Comparison of ENCODE assay signal across 10 cellular contexts in the genomic region with DNA sequence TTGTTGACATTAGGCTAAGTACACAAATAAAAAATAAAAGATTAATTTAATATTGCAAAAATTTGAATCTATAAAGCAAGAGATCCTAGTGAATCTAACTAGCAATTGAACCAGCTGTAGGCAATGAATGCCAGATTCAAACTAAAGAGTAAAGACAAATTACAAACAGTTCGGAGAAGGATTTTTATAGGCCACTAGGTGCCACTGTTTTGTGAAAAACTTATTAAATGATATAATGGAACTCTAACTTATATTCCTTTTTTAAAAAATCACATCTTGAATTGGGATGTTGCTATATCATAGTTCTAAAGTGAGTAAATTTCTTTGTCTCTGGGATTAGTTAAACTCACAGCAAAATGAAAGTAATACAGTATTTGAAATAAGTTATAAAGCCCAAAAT. TPM values are rescaled to one million over a fixed set of nuclear protein-coding genes. Genes with fewer than 3 reads are reported as not detected.
DNase-seq lines count a peak whose midpoint lies in the region; ATAC-seq, FAIRE-seq and TF ChIP-seq lines count a peak whose summit lies in the region.
"Had no signal": no experiment of that assay in that cellular context is flagged by ENCODE, and none has a peak within 500 bp of the region (broad histone marks: within the 10 kb centered on the region; RNA-seq: fewer than 3 reads in every experiment).

No MANE protein-coding gene starts in this region.

- ATAC-seq in GM19467 (IDR thresholded peaks at IDR 0.05; ENCODE audit: unreplicated experiment), result no peak

- H3K9me3 ChIP-seq in neural cell (ENCODE audit: low read length) (no peaks in the 10 kb centered on the region), WERI-Rb-1 (ENCODE audit: severe bottlenecking) (no peaks in the 10 kb centered on the region)

- no peaks in the 10 kb centered on the region for H3F3A ChIP-seq in neural cell (ENCODE audit: insufficient read depth, low read length, poor library complexity, severe bottlenecking)

- H3K4me3 ChIP-seq in choroid plexus epithelial cell (ENCODE audit: low read depth, low read length) (no peak overlapping the region), neural cell (ENCODE audit: low read length) (no peak overlapping the region), WERI-Rb-1 (ENCODE audit: low read depth, low read length) (no peak overlapping the region)

- TF ChIP-seq EP300 in neural cell (conservative IDR thresholded peaks at IDR 0.05; ENCODE audit: poor library complexity, severe bottlenecking), result no peak

- H3K9me2 ChIP-seq in neural cell (ENCODE audit: insufficient read depth, low read length), result no peaks in the 10 kb centered on the region

- H3K36me3 ChIP-seq in neural cell (ENCODE audit: insufficient read depth, low read length), result no peaks in the 10 kb centered on the region
- H3K36me3 ChIP-seq in WERI-Rb-1, result no peaks in the 10 kb centered on the region

- FAIRE-seq in D721Med (lab: Jason Lieb, UNC), result no peak

- H3K27me3 ChIP-seq in neural cell (ENCODE audit: insufficient read depth, low read depth, low read length) (no peaks in the 10 kb centered on the region), WERI-Rb-1 (ENCODE audit: insufficient read depth, low read depth, severe bottlenecking) (no peaks in the 10 kb centered on the region)

- no peak overlapping the region for H2AFZ ChIP-seq in neural cell (ENCODE audit: low read depth, low read length)

- no peak for DNase-seq in D721Med (ENCODE audit: insufficient read length, low spot score)
- peak; percentile 31 for DNase-seq in NCI-H2227 (lab: John Stamatoyannopoulos, UW; ENCODE audit: unreplicated experiment)
- DNase-seq in choroid plexus epithelial cell (ENCODE audit: low read depth), result peak; percentile 56
- no peak for DNase-seq in activated T-cell treated with anti-CD3 and anti-CD28 coated beads for 4 hours
- DNase-seq in stimulated activated naive CD4-positive, alpha-beta T cell treated with Interleukin-2 at 50 U/mL for 16 hours (lab: John Stamatoyannopoulos, UW), result no peak
- no peak for DNase-seq in WERI-Rb-1
- DNase-seq: NCI-H748 treated with DMSO at 0.1 percent for 48 hours, occipital lobe had no signal

- TF ChIP-seq CTCF in D721Med (IDR thresholded peaks at IDR 0.05; ENCODE audit: insufficient read depth, missing control alignments), result peak; percentile 26
- TF ChIP-seq CTCF in choroid plexus epithelial cell (conservative IDR thresholded peaks at IDR 0.05; ENCODE audit: low read depth, low read length), result peak; percentile 49
- TF ChIP-seq CTCF in neural cell (IDR thresholded peaks at IDR 0.05; ENCODE audit: poor library complexity, severe bottlenecking), result peak; percentile 57
- no peak for TF ChIP-seq CTCF in WERI-Rb-1 (IDR thresholded peaks at IDR 0.05; ENCODE audit: low read depth, low read length)

- TF ChIP-seq RAD21 in neural cell (conservative IDR thresholded peaks at IDR 0.05), result peak; percentile 56

- no peak overlapping the region for H3K4me2 ChIP-seq in neural cell (ENCODE audit: low read length)

- no peaks in the 10 kb centered on the region for H4K20me1 ChIP-seq in neural cell (ENCODE audit: insufficient read depth)

- H3K9ac ChIP-seq in neural cell (ENCODE audit: low read length), result no peak overlapping the region

- no peaks in the 10 kb centered on the region for H3K79me2 ChIP-seq in neural cell (replicated peaks; ENCODE audit: insufficient read depth, low read length)

- no peak overlapping the region for H3K27ac ChIP-seq in neural cell (ENCODE audit: low read length)
- no peak overlapping the region for H3K27ac ChIP-seq in WERI-Rb-1

TF ChIP-seq in neural cell, 6 proteins besides CTCF, POLR2A, EP300 and RAD21:
- TF ChIP-seq POLR2AphosphoS5 (IDR thresholded peaks at IDR 0.05) (no peak), SMC3 (conservative IDR thresholded peaks at IDR 0.05; ENCODE audit: poor library complexity) (peak; percentile 57)

RNA-seq across cellular contexts. Expression of gene GNAI1, which starts 39.1 kb away (rescaled TPM):
- polyA plus RNA-seq in neural cell, result 69.3 and 71.2 TPM in 2 replicates
- 75.7 and 106 TPM in 2 replicates for polyA minus RNA-seq in neural cell

Comparison
In these comparisons a context has a peak if more than half of its experiments do, and no peak if none do; other contexts are left out.
1. DNase-seq: peak in NCI-H2227 (single experiment) and choroid plexus epithelial cell (single experiment); none in D721Med (single experiment), activated T-cell treated with anti-CD3 and anti-CD28 coated beads for 4 hours (single experiment), stimulated activated naive CD4-positive, alpha-beta T cell treated with Interleukin-2 at 50 U/mL for 16 hours (single experiment) and WERI-Rb-1 (single experiment).